In genomic region chr5:150636391-150637244, GRCh38 we compare ENCODE assay signal across 9 cellular contexts. TPM values are rescaled to one million over a fixed set of nuclear protein-coding genes. Genes with fewer than 3 reads are reported as not detected.
DNase-seq lines count a peak whose midpoint lies in the region; ATAC-seq lines count a peak whose summit lies in the region.
"Had no signal": no experiment of that assay in that cellular context is flagged by ENCODE, and none has a peak within 500 bp of the region (broad histone marks: within the 10 kb centered on the region; RNA-seq: fewer than 3 reads in every experiment).

No MANE protein-coding gene starts in this region.

- H3K36me3 Mint-ChIP-seq in memory B cell, result peaks cover 11% of the 10 kb centered on the region

- no peaks in the 10 kb centered on the region for H3K27me3 Mint-ChIP-seq in memory B cell

- peak; percentile 22 for DNase-seq in NCI-H345 (lab: John Stamatoyannopoulos, UW)
- DNase-seq in NCI-H345 treated with DMSO at 0.1 percent for 48 hours (lab: John Stamatoyannopoulos, UW; ENCODE audit: unreplicated experiment), result no peak
- DNase-seq in dedifferentiated amniotic fluid mesenchymal stem cell (ENCODE audit: extremely low spot score), result peak; percentile 65
- no peak for DNase-seq in memory B cell (ENCODE audit: low spot score in 2 of 2)
- DNase-seq in aorta, result peak; percentile 85 to 92
- no peak for DNase-seq in NCI-H187 treated with DMSO at 0.1 percent for 48 hours (lab: John Stamatoyannopoulos, UW)

- peaks cover 3 to 4% of the 10 kb centered on the region in 2 donors for H3K36me3 ChIP-seq in aorta (ENCODE audit: control insufficient read depth in 1 of 2, insufficient read depth in 2 of 2, low read length in 1 of 2)

- ATAC-seq in memory B cell (ENCODE audit: low read depth) (no peak), aorta (ENCODE audit: low FRiP score) (no peak), GM18873 (IDR thresholded peaks at IDR 0.05; ENCODE audit: low FRiP score, unreplicated experiment) (no peak), HG03159 (IDR thresholded peaks at IDR 0.05; ENCODE audit: unreplicated experiment) (no peak)
- ATAC-seq: activated T-helper 17 cell treated with anti-CD3 and anti-CD28 coated beads, Interleukin-2, amount 50 U/mL, for 72 hours had no signal

- peak overlapping the region; percentile 40 for H3K27ac Mint-ChIP-seq in memory B cell
- H3K27ac Mint-ChIP-seq: activated T-helper 17 cell treated with anti-CD3 and anti-CD28 coated beads, Interleukin-2, amount 50 U/mL, for 72 hours had no signal

- peak overlapping the region in 1 of 2 donors; percentile 79 for H3K27ac ChIP-seq in aorta (ENCODE audit: low read depth in 1 of 2, low read length in 2 of 2)

- no peaks in the 10 kb centered on the region for H3K9me3 Mint-ChIP-seq in memory B cell
- H3K9me3 Mint-ChIP-seq: activated T-helper 17 cell treated with anti-CD3 and anti-CD28 coated beads, Interleukin-2, amount 50 U/mL, for 72 hours had no signal

- H3K9me3 ChIP-seq in aorta (ENCODE audit: control insufficient read depth, low read length), result no peaks in the 10 kb centered on the region

- intact Hi-C loops in aorta (cut with DNase I), result no loop called here

- peaks cover 27% of the 10 kb centered on the region for H3K4me1 Mint-ChIP-seq in memory B cell
- H3K4me1 Mint-ChIP-seq: activated T-helper 17 cell treated with anti-CD3 and anti-CD28 coated beads, Interleukin-2, amount 50 U/mL, for 72 hours had no signal

- peaks cover 2 to 6% of the 10 kb centered on the region in 2 donors for H3K4me1 ChIP-seq in aorta (ENCODE audit: control insufficient read depth in 1 of 2, insufficient read depth in 2 of 2, low read length in 2 of 2)

- H3K27me3 ChIP-seq in aorta (ENCODE audit: control insufficient read depth in 1 of 2, insufficient read depth in 2 of 2, low read length in 1 of 2), result no peaks in the 10 kb centered on the region

- 47 to 55% methylated on average over 6 of the region's 6 CpGs for WGBS in aorta, 2 donors

- H3K4me3 Mint-ChIP-seq in memory B cell, result no peak overlapping the region
- H3K4me3 Mint-ChIP-seq: activated T-helper 17 cell treated with anti-CD3 and anti-CD28 coated beads, Interleukin-2, amount 50 U/mL, for 72 hours had no signal

- no peak overlapping the region for H3K4me3 ChIP-seq in aorta (ENCODE audit: low read length in 2 of 2)

RNA-seq across cellular contexts. Expression of gene SYNPO, which starts 3.8 kb away (rescaled TPM):
- 100 to 1,000 TPM; 327 to 478 TPM for total RNA-seq in aorta
- polyA plus RNA-seq in aorta, result 100 to 1,000 TPM; 228 to 486 TPM

RNA-seq across cellular contexts. Expression of gene MYOZ3, which starts 24.4 kb away (rescaled TPM):
- total RNA-seq in aorta, result 10 to 100 TPM in 1 of 2 donors, 1 to 10 TPM in 1; 2.5 to 14.1 TPM
- 1 to 10 TPM; 2.0 to 2.8 TPM for polyA plus RNA-seq in aorta

Comparison
In these comparisons a context has a peak if more than half of its experiments do, and no peak if none do; other contexts are left out.
1. DNase-seq: peak in NCI-H345 (single experiment), dedifferentiated amniotic fluid mesenchymal stem cell (single experiment) and aorta (2 of 2); none in NCI-H345 treated with DMSO at 0.1 percent for 48 hours (single experiment), memory B cell (0 of 2) and NCI-H187 treated with DMSO at 0.1 percent for 48 hours (single experiment).